ENCODE assay signal across 19 cellular contexts in genomic region chr1:202858789-202859414, GRCh38. TPM values are rescaled to one million over a fixed set of nuclear protein-coding genes. Genes with fewer than 3 reads are reported as not detected.
DNase-seq lines count a peak whose midpoint lies in the region; ATAC-seq and TF ChIP-seq lines count a peak whose summit lies in the region.
"Had no signal": no experiment of that assay in that cellular context is flagged by ENCODE, and none has a peak within 500 bp of the region (broad histone marks: within the 10 kb centered on the region; RNA-seq: fewer than 3 reads in every experiment).

No MANE protein-coding gene starts in this region.

- 78 to 89% (median 81%) methylated on average over 8 to 10 of the region's 10 CpGs for WGBS in heart left ventricle, 4 donors
- 84 to 88% (median 86%) methylated on average over 10 of the region's 10 CpGs for WGBS in ovary, 3 donors

- intact Hi-C loops in heart left ventricle (cut with DNase I) (loop anchor here in 2 of 10 donors (5.0 kb wide), 1 partner anchor 47 kb away; the partner anchor contains the start of gene PCAT6 (in 2 of the 2)), ovary (cut with DNase I) (loop anchor here in 1 of 4 donors (5.0 kb wide), 1 partner anchor 47 kb away; the partner anchor contains the start of gene PCAT6), upper lobe of right lung (cut with DNase I) (no loop called here), A673 (cut with micrococcal nuclease; ENCODE audit: unreplicated experiment) (loop anchor here (10.0 kb wide), 1 partner anchor 104 kb away; no protein-coding TSS in a partner anchor)

- ATAC-seq in heart left ventricle = peak in 1 of 4 donors; percentile 46
- ATAC-seq in upper lobe of right lung = no peak
- no peak for ATAC-seq in GM21529 (IDR thresholded peaks at IDR 0.05; ENCODE audit: unreplicated experiment)
- ATAC-seq: activated T-cell treated with anti-CD3 and anti-CD28 coated beads, Interleukin-2, amount 50 U/mL, for 4 hours; HCT116 had no signal

- no peaks in the 10 kb centered on the region for H3K9me3 ChIP-seq in heart left ventricle
- no peaks in the 10 kb centered on the region for H3K9me3 ChIP-seq in ovary
- no peaks in the 10 kb centered on the region for H3K9me3 ChIP-seq in upper lobe of right lung
- H3K9me3 ChIP-seq in A673 (ENCODE audit: low read depth, low read length, poor library complexity, severe bottlenecking) = no peaks in the 10 kb centered on the region
- H3K9me3 ChIP-seq: SJSA1 had no signal

- DNase-seq in NB4 (ENCODE audit: low read depth) (peak; percentile 61), heart left ventricle (peak; percentile 36 to 73 (median 50)), ovary (peak in 4 of 5 donors; percentile 25 to 64 (median 34)), upper lobe of right lung (no peak), medulla oblongata (ENCODE audit: extremely low spot score) (no peak), A673 (ENCODE audit: low spot score) (no peak)
- DNase-seq: activated CD4-positive, alpha-beta T cell treated with anti-CD3 and anti-CD28 coated beads for 48 hours; activated T-cell treated with anti-CD3 and anti-CD28 coated beads, Interleukin-2, amount 50 U/mL, for 4 hours; caudate nucleus; NCI-H1105; NCI-H2171 treated with DMSO at 0.1 percent for 48 hours; stimulated activated CD4-positive, alpha-beta T cell treated with anti-CD3 and anti-CD28 coated beads, Interleukin-2, amount 100 ng/mL, for 24 hours; stimulated activated CD8-positive, alpha-beta memory T cell treated with anti-CD3 and anti-CD28 coated beads, Interleukin-4, amount 100 ng/mL, for 48 hours; T1000 had no signal

- peak overlapping the region; percentile 75 for H3K4me3 ChIP-seq in NB4 (ENCODE audit: low read depth, low read length)
- H3K4me3 ChIP-seq in heart left ventricle = no peak overlapping the region
- no peak overlapping the region for H3K4me3 ChIP-seq in ovary
- H3K4me3 ChIP-seq in upper lobe of right lung = no peak overlapping the region
- no peak overlapping the region for H3K4me3 ChIP-seq in A673 (ENCODE audit: low read depth, low read length, poor library complexity, severe bottlenecking)
- H3K4me3 ChIP-seq: SJSA1 had no signal

- H3K4me1 ChIP-seq in heart left ventricle = peaks cover 0 to 21% (median 10%) of the 10 kb centered on the region in 12 donors
- H3K4me1 ChIP-seq in ovary (ENCODE audit: insufficient read depth) = peaks cover 3% of the 10 kb centered on the region
- H3K4me1 ChIP-seq in upper lobe of right lung = peaks cover 11% of the 10 kb centered on the region
- no peaks in the 10 kb centered on the region for H3K4me1 ChIP-seq in A673 (ENCODE audit: insufficient read depth, low read length, poor library complexity, severe bottlenecking)

- peaks cover 0 to 6% (median 0%) of the 10 kb centered on the region in 9 donors for H3K27me3 ChIP-seq in heart left ventricle
- no peaks in the 10 kb centered on the region for H3K27me3 ChIP-seq in ovary
- no peaks in the 10 kb centered on the region for H3K27me3 ChIP-seq in upper lobe of right lung
- peaks cover 34% of the 10 kb centered on the region for H3K27me3 ChIP-seq in A673 (replicated peaks; ENCODE audit: insufficient read depth, low read depth, low read length, poor library complexity)
- H3K27me3 ChIP-seq: SJSA1 had no signal

- TF ChIP-seq POLR2A in NB4 (IDR thresholded peaks at IDR 0.05; ENCODE audit: extremely low read depth, insufficient read length) (no peak), heart left ventricle (IDR thresholded peaks at IDR 0.05) (no peak), ovary (IDR thresholded peaks at IDR 0.05) (no peak)

- TF ChIP-seq EP300 in ovary (IDR thresholded peaks at IDR 0.05) = no peak

- H3K36me3 ChIP-seq in heart left ventricle (no peaks in the 10 kb centered on the region), ovary (no peaks in the 10 kb centered on the region), upper lobe of right lung (no peaks in the 10 kb centered on the region), A673 (ENCODE audit: insufficient read depth, low read length, poor library complexity, severe bottlenecking) (no peaks in the 10 kb centered on the region)
- H3K36me3 ChIP-seq: SJSA1 had no signal

- POLR2A ChIA-PET in A673 (lab: Charles Lee; ENCODE audit: low non-redundant PET) = interaction anchor here (0.6 kb wide), 1 partner anchor 27 kb away, joined by 11 read pairs; no protein-coding TSS in a partner anchor

- no TSS peak for BruUV-seq in A673 (replicated peaks; lab: Mats Ljungman, UMichigan)

- H3K27ac ChIP-seq in heart left ventricle = peak overlapping the region in 10 of 12 donors; percentile 3 to 71 (median 47)
- peak overlapping the region; percentile 36 for H3K27ac ChIP-seq in ovary
- H3K27ac ChIP-seq in upper lobe of right lung = peak overlapping the region; percentile 66
- H3K27ac ChIP-seq in A673 (ENCODE audit: low read depth, low read length, poor library complexity, severe bottlenecking) = no peak overlapping the region
- H3K27ac ChIP-seq: C4-2B, KMS-11, SJSA1 had no signal

- TF ChIP-seq CTCF in NB4 (IDR thresholded peaks at IDR 0.05; ENCODE audit: low read depth, low read length) (no peak), heart left ventricle (IDR thresholded peaks at IDR 0.05) (no peak), ovary (IDR thresholded peaks at IDR 0.05) (no peak), upper lobe of right lung (IDR thresholded peaks at IDR 0.05) (no peak), A673 (conservative IDR thresholded peaks at IDR 0.05; ENCODE audit: low read depth, low read length) (no peak)

- CTCF ChIA-PET in A673 (lab: Charles Lee) = no interaction called here

RNA-seq across cellular contexts. Expression of gene RABIF, which starts 30.0 kb away (rescaled TPM):
- 1 to 10 TPM; 3.6 to 9.2 (median 5.3) TPM for total RNA-seq in heart left ventricle
- 10 to 100 TPM in 1 of 2 donors, 1 to 10 TPM in 1; 3.8 to 12.1 TPM for polyA plus RNA-seq in heart left ventricle
- 1 to 10 TPM; 2.7 to 6.0 (median 3.9) TPM for total RNA-seq in ovary
- polyA plus RNA-seq in ovary = 10 to 100 TPM in 1 of 2 donors, 1 to 10 TPM in 1; 2.8 to 11.7 TPM
- total RNA-seq in upper lobe of right lung = 10.0 TPM
- 11.1 and 12.2 TPM in 2 replicates for total RNA-seq in A673 (2021)

RNA-seq across cellular contexts. Expression of gene PCAT6, which starts 48.1 kb away (rescaled TPM):
- total RNA-seq in heart left ventricle = 1 to 10 TPM in 5 of 9 donors, under 1 TPM in 3, not detected in 1; 0.39 to 2.5 (median 1.0) TPM
- polyA plus RNA-seq in heart left ventricle = 1 to 10 TPM in 1 of 2 donors, under 1 TPM in 1; 0.55 to 1.9 TPM
- total RNA-seq in ovary = 1 to 10 TPM in 3 of 7 donors, under 1 TPM in 2, not detected in 2; 0.57 to 1.2 (median 1.0) TPM
- 1 to 10 TPM; 1.5 to 2.8 TPM for polyA plus RNA-seq in ovary
- 0.81 TPM for total RNA-seq in upper lobe of right lung
- 0.84 and 1.7 TPM in 2 replicates for total RNA-seq in A673 (2021)
- total RNA-seq: SJSA1 had no signal

RNA-seq across cellular contexts. Expression of gene KDM5B, which starts 50.7 kb away (rescaled TPM):
- total RNA-seq in heart left ventricle (10 to 100 TPM; 11.5 to 22.9 (median 15.1) TPM), ovary (10 to 100 TPM; 47.2 to 80.3 (median 56.1) TPM), upper lobe of right lung (57.3 TPM), A673 (2021) (71.2 and 73.8 TPM in 2 replicates)
- polyA plus RNA-seq in heart left ventricle (1 to 10 TPM; 5.2 to 6.2 TPM), ovary (10 to 100 TPM; 19.6 to 39.4 TPM)

Comparison
In these comparisons a context has a peak if more than half of its experiments do, and no peak if none do; other contexts are left out.
1. DNase-seq: peak in NB4 (single experiment), heart left ventricle (5 of 5) and ovary (4 of 5); none in upper lobe of right lung (single experiment), medulla oblongata (single experiment) and A673 (single experiment).